1 cellular context compared by ENCODE assay signal in genomic region chr7:151447901-151448260, GRCh38.
TF ChIP-seq lines count a peak whose summit lies in the region.

No MANE protein-coding gene starts in this region.

TF ChIP-seq in SK-N-SH, 30 proteins besides CTCF, POLR2A, EP300 and RAD21 (continued from another document):
- TF ChIP-seq ZBTB33 (IDR thresholded peaks at IDR 0.05; ENCODE audit: borderline replicate concordance, low read depth) = no peak
- TF ChIP-seq USF1 (IDR thresholded peaks at IDR 0.05; ENCODE audit: borderline replicate concordance, low read depth) = no peak
- no peak for TF ChIP-seq RCOR1 (IDR thresholded peaks at IDR 0.05; ENCODE audit: low read length)
- TF ChIP-seq ELF1 (IDR thresholded peaks at IDR 0.05) = no peak
- no peak for TF ChIP-seq MXI1 (IDR thresholded peaks at IDR 0.05; ENCODE audit: low read depth, low read length)
- no peak for TF ChIP-seq SMC3 (IDR thresholded peaks at IDR 0.05; ENCODE audit: low read depth, low read length)
- no peak for TF ChIP-seq CHD2 (IDR thresholded peaks at IDR 0.05; ENCODE audit: low read length, partially characterized antibody)
- TF ChIP-seq TAF1 (IDR thresholded peaks at IDR 0.05; ENCODE audit: borderline replicate concordance, low read depth, low read length) = no peak
- TF ChIP-seq YY1 (IDR thresholded peaks at IDR 0.05; ENCODE audit: low read depth) = no peak
